In genomic region chr17:80300756-80301155, GRCh38 we compare ENCODE assay signal across 8 cellular contexts. TPM values are rescaled to one million over a fixed set of nuclear protein-coding genes. Genes with fewer than 3 reads are reported as not detected.
DNase-seq lines count a peak whose midpoint lies in the region; ATAC-seq and TF ChIP-seq lines count a peak whose summit lies in the region.
"Not testable (repeated sequence)": the region's sequence is repeated elsewhere in the genome, so short reads cannot be mapped to it uniquely, and the experiment has no call there.

No MANE protein-coding gene starts in this region.

- not testable (repeated sequence) for H3K27me3 ChIP-seq in CD8-positive, alpha-beta T cell (ENCODE audit: insufficient read depth, low read length)

- CTCF ChIA-PET in CD8-positive, alpha-beta T cell (lab: Charles Lee): not testable (repeated sequence)

- POLR2A ChIA-PET in CD8-positive, alpha-beta T cell (lab: Charles Lee): not testable (repeated sequence)

- H3K27me3 Mint-ChIP-seq in CD8-positive, alpha-beta T cell (ENCODE audit: low read depth); activated CD4-positive, alpha-beta T cell treated with anti-CD3 and anti-CD28 coated beads, Interleukin-2, amount 10 ng/mL, durations not matched to agents 24 days and 14 days; activated T-cell treated with anti-CD3 and anti-CD28 coated beads, Interleukin-2, amount 50 U/mL, for 24 hours; activated naive CD8-positive, alpha-beta T cell; activated naive CD8-positive, alpha-beta T cell treated with anti-CD3 and anti-CD28 coated beads, Interleukin-2, amount 50 U/mL, for 24 hours; endothelial cell (ENCODE audit: unreplicated experiment); natural killer cell (ENCODE audit: low read depth in 2 of 2): not testable (repeated sequence)

- not testable (repeated sequence) for ATAC-seq in CD8-positive, alpha-beta T cell; activated naive CD8-positive, alpha-beta T cell treated with anti-CD3 and anti-CD28 coated beads, Interleukin-2, amount 50 U/mL, for 24 hours; natural killer cell; stimulated activated effector memory CD8-positive, alpha-beta T cell treated with anti-CD3 and anti-CD28 coated beads, Interleukin-12 subunit alpha, Interleukin-12 subunit beta, amount 100 ng/mL, for 72 hours

- H3K9me3 ChIP-seq in CD8-positive, alpha-beta T cell (ENCODE audit: low read length): not testable (repeated sequence)

- peaks cover 92% of the 10 kb centered on the region for H3K36me3 Mint-ChIP-seq in CD8-positive, alpha-beta T cell
- H3K36me3 Mint-ChIP-seq in activated CD4-positive, alpha-beta T cell treated with anti-CD3 and anti-CD28 coated beads, Interleukin-2, amount 10 ng/mL, durations not matched to agents 24 days and 14 days (ENCODE audit: low read depth): peaks cover 80% of the 10 kb centered on the region
- H3K36me3 Mint-ChIP-seq in activated T-cell treated with anti-CD3 and anti-CD28 coated beads, Interleukin-2, amount 50 U/mL, for 24 hours (ENCODE audit: low read depth): peaks cover 99% of the 10 kb centered on the region
- peaks cover 36% of the 10 kb centered on the region for H3K36me3 Mint-ChIP-seq in activated naive CD8-positive, alpha-beta T cell
- peaks cover 84% of the 10 kb centered on the region for H3K36me3 Mint-ChIP-seq in activated naive CD8-positive, alpha-beta T cell treated with anti-CD3 and anti-CD28 coated beads, Interleukin-2, amount 50 U/mL, for 24 hours (ENCODE audit: low read depth)
- peaks cover 69% of the 10 kb centered on the region for H3K36me3 Mint-ChIP-seq in endothelial cell (ENCODE audit: low read depth, unreplicated experiment)
- peaks cover 31% of the 10 kb centered on the region for H3K36me3 Mint-ChIP-seq in natural killer cell
- H3K36me3 Mint-ChIP-seq in stimulated activated effector memory CD8-positive, alpha-beta T cell treated with anti-CD3 and anti-CD28 coated beads, Interleukin-12 subunit alpha, Interleukin-12 subunit beta, amount 100 ng/mL, for 72 hours: not testable (repeated sequence)

- not testable (repeated sequence) for TF ChIP-seq CTCF in CD8-positive, alpha-beta T cell (IDR thresholded peaks at IDR 0.05); endothelial cell (IDR thresholded peaks at IDR 0.05; ENCODE audit: unreplicated experiment); natural killer cell (IDR thresholded peaks at IDR 0.05)

- H3K4me1 ChIP-seq in CD8-positive, alpha-beta T cell (ENCODE audit: insufficient read depth, low read length): not testable (repeated sequence)

- DNase-seq in CD8-positive, alpha-beta T cell; activated CD4-positive, alpha-beta T cell treated with anti-CD3 and anti-CD28 coated beads, Interleukin-2, amount 10 ng/mL, durations not matched to agents 24 days and 14 days; activated T-cell treated with anti-CD3 and anti-CD28 coated beads, Interleukin-2, amount 50 U/mL, for 24 hours; activated naive CD8-positive, alpha-beta T cell treated with anti-CD3 and anti-CD28 coated beads, Interleukin-2, amount 50 U/mL, for 24 hours; endothelial cell (ENCODE audit: low spot score); natural killer cell; stimulated activated effector memory CD8-positive, alpha-beta T cell treated with anti-CD3 and anti-CD28 coated beads, Interleukin-12 subunit alpha, Interleukin-12 subunit beta, amount 100 ng/mL, for 72 hours (ENCODE audit: low spot score in 2 of 2): not testable (repeated sequence)

- H3K4me3 ChIP-seq in CD8-positive, alpha-beta T cell (ENCODE audit: low read depth, low read length): not testable (repeated sequence)

- H3K27ac ChIP-seq in CD8-positive, alpha-beta T cell (ENCODE audit: low read depth, low read length): not testable (repeated sequence)

- not testable (repeated sequence) for H3K4me1 Mint-ChIP-seq in CD8-positive, alpha-beta T cell (ENCODE audit: low read depth); activated CD4-positive, alpha-beta T cell treated with anti-CD3 and anti-CD28 coated beads, Interleukin-2, amount 10 ng/mL, durations not matched to agents 24 days and 14 days; activated T-cell treated with anti-CD3 and anti-CD28 coated beads, Interleukin-2, amount 50 U/mL, for 24 hours (ENCODE audit: low read depth); activated naive CD8-positive, alpha-beta T cell (ENCODE audit: low read depth); activated naive CD8-positive, alpha-beta T cell treated with anti-CD3 and anti-CD28 coated beads, Interleukin-2, amount 50 U/mL, for 24 hours; endothelial cell (ENCODE audit: unreplicated experiment)
- H3K4me1 Mint-ChIP-seq in natural killer cell: peaks cover 21 to 28% of the 10 kb centered on the region in 2 donors
- peaks cover 41% of the 10 kb centered on the region for H3K4me1 Mint-ChIP-seq in stimulated activated effector memory CD8-positive, alpha-beta T cell treated with anti-CD3 and anti-CD28 coated beads, Interleukin-12 subunit alpha, Interleukin-12 subunit beta, amount 100 ng/mL, for 72 hours

- peaks cover 61% of the 10 kb centered on the region for H3K36me3 ChIP-seq in CD8-positive, alpha-beta T cell (ENCODE audit: insufficient read depth, low read length)

- intact Hi-C loops in CD8-positive, alpha-beta T cell (cut with DNase I, micrococcal nuclease); activated CD4-positive, alpha-beta T cell treated with anti-CD3 and anti-CD28 coated beads, Interleukin-2, amount 10 ng/mL, durations not matched to agents 24 days and 14 days (cut with micrococcal nuclease): not testable (repeated sequence)
- intact Hi-C loops in natural killer cell (cut with micrococcal nuclease): loop anchor here (10.0 kb wide), 1 partner anchor 1824 kb away; no protein-coding TSS in a partner anchor

- H3K27ac Mint-ChIP-seq in CD8-positive, alpha-beta T cell: peak overlapping the region; percentile 72
- H3K27ac Mint-ChIP-seq in activated CD4-positive, alpha-beta T cell treated with anti-CD3 and anti-CD28 coated beads, Interleukin-2, amount 10 ng/mL, durations not matched to agents 24 days and 14 days: peak overlapping the region; percentile 20
- peak overlapping the region; percentile 77 for H3K27ac Mint-ChIP-seq in activated T-cell treated with anti-CD3 and anti-CD28 coated beads, Interleukin-2, amount 50 U/mL, for 24 hours
- peak overlapping the region; percentile 61 for H3K27ac Mint-ChIP-seq in activated naive CD8-positive, alpha-beta T cell
- peak overlapping the region; percentile 14 for H3K27ac Mint-ChIP-seq in activated naive CD8-positive, alpha-beta T cell treated with anti-CD3 and anti-CD28 coated beads, Interleukin-2, amount 50 U/mL, for 24 hours
- H3K27ac Mint-ChIP-seq in endothelial cell (ENCODE audit: unreplicated experiment): not testable (repeated sequence)
- H3K27ac Mint-ChIP-seq in natural killer cell: peak overlapping the region; percentile 56 to 73
- peak overlapping the region; percentile 57 for H3K27ac Mint-ChIP-seq in stimulated activated effector memory CD8-positive, alpha-beta T cell treated with anti-CD3 and anti-CD28 coated beads, Interleukin-12 subunit alpha, Interleukin-12 subunit beta, amount 100 ng/mL, for 72 hours

- H3K4me3 Mint-ChIP-seq in CD8-positive, alpha-beta T cell; activated CD4-positive, alpha-beta T cell treated with anti-CD3 and anti-CD28 coated beads, Interleukin-2, amount 10 ng/mL, durations not matched to agents 24 days and 14 days; activated T-cell treated with anti-CD3 and anti-CD28 coated beads, Interleukin-2, amount 50 U/mL, for 24 hours; activated naive CD8-positive, alpha-beta T cell; activated naive CD8-positive, alpha-beta T cell treated with anti-CD3 and anti-CD28 coated beads, Interleukin-2, amount 50 U/mL, for 24 hours; natural killer cell; stimulated activated effector memory CD8-positive, alpha-beta T cell treated with anti-CD3 and anti-CD28 coated beads, Interleukin-12 subunit alpha, Interleukin-12 subunit beta, amount 100 ng/mL, for 72 hours: not testable (repeated sequence)
- peak overlapping the region; percentile 2 for H3K4me3 Mint-ChIP-seq in endothelial cell (ENCODE audit: unreplicated experiment)

- not testable (repeated sequence) for H3K9me3 Mint-ChIP-seq in CD8-positive, alpha-beta T cell; activated CD4-positive, alpha-beta T cell treated with anti-CD3 and anti-CD28 coated beads, Interleukin-2, amount 10 ng/mL, durations not matched to agents 24 days and 14 days; activated T-cell treated with anti-CD3 and anti-CD28 coated beads, Interleukin-2, amount 50 U/mL, for 24 hours; activated naive CD8-positive, alpha-beta T cell (ENCODE audit: low read depth); activated naive CD8-positive, alpha-beta T cell treated with anti-CD3 and anti-CD28 coated beads, Interleukin-2, amount 50 U/mL, for 24 hours; endothelial cell (ENCODE audit: unreplicated experiment); natural killer cell; stimulated activated effector memory CD8-positive, alpha-beta T cell treated with anti-CD3 and anti-CD28 coated beads, Interleukin-12 subunit alpha, Interleukin-12 subunit beta, amount 100 ng/mL, for 72 hours

RNA-seq across cellular contexts. Expression of gene RNF213, which starts 40.1 kb away (rescaled TPM):
- total RNA-seq in CD8-positive, alpha-beta T cell: 100 to 1,000 TPM; 318 to 336 TPM
- total RNA-seq in activated CD4-positive, alpha-beta T cell treated with anti-CD3 and anti-CD28 coated beads, Interleukin-2, amount 10 ng/mL, durations not matched to agents 24 days and 14 days: 238 and 264 TPM in 2 replicates
- total RNA-seq in endothelial cell (ENCODE audit: unreplicated experiment): 110 TPM
- 1,000 to 10,000 TPM in 2 of 3 donors, 100 to 1,000 TPM in 1; 929 to 1,120 (median 1,060) TPM for total RNA-seq in natural killer cell
